19 cellular contexts compared by ENCODE assay signal in genomic region chr5:66967102-66967501, GRCh38.
A peak's percentile ranks its signal among the peaks of the same experiment; 100 is the strongest.
DNase-seq lines count a peak whose midpoint lies in the region; ATAC-seq and TF ChIP-seq lines count a peak whose summit lies in the region.
"Had no signal": no experiment of that assay in that cellular context is flagged by ENCODE, and none has a peak within 500 bp of the region (broad histone marks: within the 10 kb centered on the region; RNA-seq: fewer than 3 reads in every experiment).

No MANE protein-coding gene starts in this region.

- DNase-seq in AG09309 (ENCODE audit: low read depth) (peak; percentile 52), HT1080 (ENCODE audit: low read depth) (peak; percentile 90), choroid plexus epithelial cell (ENCODE audit: low read depth) (peak; percentile 74), left ventricle myocardium superior (no peak), NCI-H1092 (lab: John Stamatoyannopoulos, UW) (no peak), mesenteric fat pad (ENCODE audit: low spot score) (no peak), activated T-cell treated with anti-CD3 and anti-CD28 coated beads for 4 hours (no peak)
- DNase-seq: activated CD4-positive, alpha-beta T cell treated with anti-CD3 and anti-CD28 coated beads, Interleukin-2, amount 50 U/mL, for 4 hours; activated gamma-delta T cell treated with Interleukin-2 at 50 U/mL for 16 hours; anterior cingulate cortex; midbrain; NCI-H1436; NCI-H2171 treated with DMSO at 0.1 percent for 48 hours; NCI-H774; psoas muscle; SHP77 treated with DMSO at 0.1 percent for 48 hours had no signal

- peak; percentile 57 for ATAC-seq in left ventricle myocardium superior
- ATAC-seq in HG03097 (IDR thresholded peaks at IDR 0.05; ENCODE audit: low FRiP score, unreplicated experiment): no peak
- ATAC-seq: gastroesophageal sphincter had no signal

- intact Hi-C loops in left ventricle myocardium superior (cut with micrococcal nuclease): no loop called here

- H3K4me3 ChIP-seq in AG09309 (ENCODE audit: control insufficient read depth, low read depth, low read length) (no peak overlapping the region), choroid plexus epithelial cell (ENCODE audit: low read depth, low read length) (no peak overlapping the region)
- H3K4me3 ChIP-seq: gastroesophageal sphincter, psoas muscle, thoracic aorta had no signal

- no peak for TF ChIP-seq CTCF in AG09309 (IDR thresholded peaks at IDR 0.05; ENCODE audit: control insufficient read depth, insufficient read depth, low read depth, low read length, missing control alignments)
- no peak for TF ChIP-seq CTCF in choroid plexus epithelial cell (conservative IDR thresholded peaks at IDR 0.05; ENCODE audit: low read depth, low read length)

Comparison
In these comparisons a context has a peak if more than half of its experiments do, and no peak if none do; other contexts are left out.
1. DNase-seq: peak in AG09309 (single experiment), HT1080 (single experiment) and choroid plexus epithelial cell (single experiment); none in left ventricle myocardium superior (single experiment), NCI-H1092 (single experiment), mesenteric fat pad (single experiment) and activated T-cell treated with anti-CD3 and anti-CD28 coated beads for 4 hours (single experiment).